ENCODE assay signal across 8 cellular contexts in the genomic region with DNA sequence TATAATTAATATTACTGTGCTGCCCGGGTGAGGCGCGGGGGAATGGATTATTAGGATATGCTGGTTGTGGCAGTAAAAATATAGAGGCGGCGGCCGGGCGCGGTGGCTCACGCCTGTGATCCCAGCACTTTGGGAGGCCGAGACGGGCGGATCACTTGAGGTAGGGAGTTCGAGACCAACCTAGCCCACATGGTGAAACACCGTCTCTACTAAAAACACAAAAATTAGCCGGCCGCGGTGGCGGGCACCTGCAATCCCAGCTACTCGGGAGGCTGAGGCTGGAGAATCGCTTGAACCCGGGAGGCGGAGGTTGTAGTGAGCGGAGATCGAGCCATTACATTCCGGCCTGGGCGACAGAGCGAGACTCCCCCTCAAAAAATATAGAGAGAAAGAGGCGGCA. TPM values are rescaled to one million over a fixed set of nuclear protein-coding genes. Genes with fewer than 3 reads are reported as not detected.
DNase-seq lines count a peak whose midpoint lies in the region; ATAC-seq and TF ChIP-seq lines count a peak whose summit lies in the region.
"Not testable (repeated sequence)": the region's sequence is repeated elsewhere in the genome, so short reads cannot be mapped to it uniquely, and the experiment has no call there.

No MANE protein-coding gene starts in this region.

- not testable (repeated sequence) for TF ChIP-seq CTCF in Caco-2 (IDR thresholded peaks at IDR 0.05; ENCODE audit: insufficient read depth in 1 of 2, low read depth in 1 of 2, low read length in 1 of 2, severe bottlenecking in 1 of 2, unreplicated experiment in 1 of 2); LNCaP clone FGC (IDR thresholded peaks at IDR 0.05; ENCODE audit: control insufficient read depth, extremely low read depth, insufficient read depth); activated B cell treated with CpG ODN at 0.5 μM for 24 hours (IDR thresholded peaks at IDR 0.05); astrocyte of the spinal cord (IDR thresholded peaks at IDR 0.05; ENCODE audit: low read depth, low read length); fibroblast of lung (conservative IDR thresholded peaks at IDR 0.05 in 1 of 2, IDR thresholded peaks at IDR 0.05 in 1 of 2; ENCODE audit: low read depth in 1 of 2, low read length in 2 of 2); upper lobe of right lung (IDR thresholded peaks at IDR 0.05)

- CTCF ChIA-PET in Caco-2 (lab: Charles Lee); activated B cell treated with CpG ODN at 0.5 μM for 24 hours (lab: Charles Lee): not testable (repeated sequence)

- not testable (repeated sequence) for H3K4me1 ChIP-seq in Caco-2; fibroblast of lung (ENCODE audit: control insufficient read depth, extremely low read depth, insufficient read depth, low read length); mesodermal cell (ENCODE audit: control insufficient read depth, insufficient read depth, low read length, poor library complexity, severe bottlenecking); upper lobe of right lung

- H3K27ac Mint-ChIP-seq in Caco-2 (ENCODE audit: unreplicated experiment), result not testable (repeated sequence)
- H3K27ac Mint-ChIP-seq in activated B cell treated with CpG ODN at 0.5 μM for 24 hours, result peak overlapping the region; percentile 96

- H3K27ac ChIP-seq in fibroblast of lung (ENCODE audit: insufficient read depth, low read length) (peak overlapping the region; percentile 100), upper lobe of right lung (peak overlapping the region; percentile 95)
- not testable (repeated sequence) for H3K27ac ChIP-seq in mesodermal cell (ENCODE audit: low read depth, low read length, severe bottlenecking)

- H3K4me1 Mint-ChIP-seq in Caco-2 (ENCODE audit: low read depth, unreplicated experiment), result not testable (repeated sequence)
- H3K4me1 Mint-ChIP-seq in activated B cell treated with CpG ODN at 0.5 μM for 24 hours, result peaks cover 31% of the 10 kb centered on the region

- in situ Hi-C loops in astrocyte of the spinal cord (cut with HindIII; ENCODE audit: low sequenced_read_pairs), result not testable (repeated sequence)

- peak overlapping the region; percentile 48 for H3K4me3 ChIP-seq in Caco-2 (ENCODE audit: low read depth, low read length)
- H3K4me3 ChIP-seq in LNCaP clone FGC (ENCODE audit: low read depth, low read length), result peak overlapping the region; percentile 76
- H3K4me3 ChIP-seq in astrocyte of the spinal cord (ENCODE audit: low read depth, low read length), result peak overlapping the region; percentile 81
- H3K4me3 ChIP-seq in fibroblast of lung (replicated peaks in 1 of 4; ENCODE audit: control extremely low read depth in 1 of 4, insufficient read depth in 1 of 4, low read depth in 3 of 4, low read length in 4 of 4), result peak overlapping the region in 3 of 4 experiments; percentile 78 to 90 (median 85)
- H3K4me3 ChIP-seq in mesodermal cell (ENCODE audit: extremely low read depth, insufficient read depth, low read length, poor library complexity, severe bottlenecking), result peak overlapping the region; percentile 49
- peak overlapping the region; percentile 77 for H3K4me3 ChIP-seq in upper lobe of right lung

- not testable (repeated sequence) for H3K9me3 Mint-ChIP-seq in Caco-2 (ENCODE audit: unreplicated experiment); activated B cell treated with CpG ODN at 0.5 μM for 24 hours

- POLR2A ChIA-PET in Caco-2 (lab: Charles Lee), result not testable (repeated sequence)
- POLR2A ChIA-PET in activated B cell treated with CpG ODN at 0.5 μM for 24 hours (lab: Charles Lee), result interaction anchor here (0.6 to 1.0 kb wide), 3 partner anchors 9 to 1299 kb away, joined by 3 to 4 read pairs (median 3); no protein-coding TSS in a partner anchor

- ATAC-seq in activated B cell treated with CpG ODN at 0.5 μM for 24 hours (ENCODE audit: low read depth); upper lobe of right lung: not testable (repeated sequence)

- BruUV-seq in Caco-2 (replicated peaks; lab: Mats Ljungman, UMichigan), result TSS peak; percentile 38

- H3K36me3 ChIP-seq in Caco-2 (ENCODE audit: control insufficient read depth, insufficient read depth, low read length); fibroblast of lung (ENCODE audit: control insufficient read depth, insufficient read depth, low read length); mesodermal cell (ENCODE audit: control insufficient read depth, insufficient read depth, low read length); upper lobe of right lung: not testable (repeated sequence)

- not testable (repeated sequence) for H2AFZ ChIP-seq in fibroblast of lung (ENCODE audit: low read length)

- peak overlapping the region; percentile 89 for H3K4me2 ChIP-seq in fibroblast of lung (ENCODE audit: extremely low read depth, insufficient read depth, low read length)

- H3K9ac ChIP-seq in fibroblast of lung (ENCODE audit: insufficient read depth, low read length), result not testable (repeated sequence)

- H3K27me3 ChIP-seq in Caco-2 (replicated peaks; ENCODE audit: control insufficient read depth, insufficient read depth, low read length); fibroblast of lung (ENCODE audit: control insufficient read depth, insufficient read depth, low read length); upper lobe of right lung: not testable (repeated sequence)

- H3K27me3 Mint-ChIP-seq in Caco-2 (ENCODE audit: insufficient read depth, unreplicated experiment); activated B cell treated with CpG ODN at 0.5 μM for 24 hours: not testable (repeated sequence)

- intact Hi-C loops in Caco-2 (cut with micrococcal nuclease; ENCODE audit: unreplicated experiment) (loop anchor here (10.0 kb wide), 1 partner anchor 851 kb away; no protein-coding TSS in a partner anchor), activated B cell treated with CpG ODN at 0.5 μM for 24 hours (cut with micrococcal nuclease) (loop anchor here (1.0 to 10.0 kb wide), 5 partner anchors 396 to 1984 kb away; a partner anchor contains a TSS)
- intact Hi-C loops in upper lobe of right lung (cut with DNase I), result not testable (repeated sequence)

- not testable (repeated sequence) for H3K36me3 Mint-ChIP-seq in Caco-2 (ENCODE audit: insufficient read depth, unreplicated experiment); activated B cell treated with CpG ODN at 0.5 μM for 24 hours (ENCODE audit: low read depth)

- H3K4me3 Mint-ChIP-seq in Caco-2 (ENCODE audit: unreplicated experiment), result peak overlapping the region; percentile 81
- H3K4me3 Mint-ChIP-seq in activated B cell treated with CpG ODN at 0.5 μM for 24 hours, result peak overlapping the region; percentile 94

- H3K9me3 ChIP-seq in Caco-2; fibroblast of lung (ENCODE audit: control insufficient read depth, insufficient read depth, low read depth, low read length); mesodermal cell (ENCODE audit: control insufficient read depth, low read length); upper lobe of right lung: not testable (repeated sequence)

- not testable (repeated sequence) for H4K20me1 ChIP-seq in fibroblast of lung (ENCODE audit: control insufficient read depth, extremely low read depth, insufficient read depth, low read length)

- 86 to 95% methylated on average over 13 to 19 of the region's 28 CpGs for WGBS in mesodermal cell (ENCODE audit: insufficient coverage in 2 of 2), 2 experiments

- not testable (repeated sequence) for DNase-seq in Caco-2; LNCaP clone FGC (ENCODE audit: low read depth); activated B cell treated with CpG ODN at 0.5 μM for 24 hours; astrocyte of the spinal cord (ENCODE audit: low read depth, low spot score); fibroblast of lung (ENCODE audit: low read depth in 2 of 2); upper lobe of right lung
- peak; percentile 9 for DNase-seq in retina

- not testable (repeated sequence) for H3K79me2 ChIP-seq in fibroblast of lung (ENCODE audit: control insufficient read depth, insufficient read depth, low read length)

RNA-seq across cellular contexts. Expression of a gene that starts 0.6 kb away (rescaled TPM):
- 3.4 and 5.6 TPM in 2 replicates for total RNA-seq in Caco-2 (2022)
- total RNA-seq in activated B cell treated with CpG ODN at 0.5 μM for 24 hours, result 11.3 and 17.8 TPM in 2 replicates
- 11.6 and 21.0 TPM in 2 replicates for total RNA-seq in fibroblast of lung
- polyA plus RNA-seq in fibroblast of lung, result 4.9 and 6.3 TPM in 2 replicates
- 3.0 and 3.5 TPM in 2 replicates for polyA plus RNA-seq in fibroblast of lung (2012)
- polyA minus RNA-seq in fibroblast of lung (ENCODE audit: low replicate concordance), result not detected in 2 replicates
- polyA plus RNA-seq in mesodermal cell (2013, experiment 1 of 2), result 4.3 TPM
- 4.6 TPM for polyA plus RNA-seq in mesodermal cell (2013, experiment 2 of 2)
- 5.4 TPM for total RNA-seq in upper lobe of right lung
